16 cellular contexts compared by ENCODE assay signal in the genomic region with DNA sequence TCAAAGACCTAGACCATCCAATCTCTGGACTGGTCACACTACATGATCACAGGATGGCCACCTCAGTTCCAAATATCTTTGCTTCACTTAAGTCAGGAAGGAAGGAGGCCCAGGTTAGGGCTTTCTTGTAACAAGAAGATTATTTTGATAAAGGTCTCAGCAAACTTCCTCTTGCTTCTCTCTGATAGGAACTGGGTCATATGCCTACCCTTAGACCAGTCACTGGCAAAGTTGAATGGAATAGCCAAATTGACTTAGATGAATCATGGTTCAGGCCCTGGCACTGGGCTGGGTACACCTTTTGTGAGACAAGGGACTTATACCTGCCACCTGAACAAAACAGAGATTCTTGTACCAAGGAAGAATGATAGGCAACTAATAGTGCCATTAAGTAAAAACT.
"Had no signal": no experiment of that assay in that cellular context is flagged by ENCODE, and none has a peak within 500 bp of the region (broad histone marks: within the 10 kb centered on the region; RNA-seq: fewer than 3 reads in every experiment).

No MANE protein-coding gene starts in this region.

- H3K9me3 Mint-ChIP-seq: naive B cell, WTC11 had no signal

- H3K36me3 Mint-ChIP-seq: activated CD8-positive, alpha-beta memory T cell treated with anti-CD3 and anti-CD28 coated beads, Interleukin-2, amount 10 ng/mL, durations not matched to agents 7 days and 5 days; activated naive CD8-positive, alpha-beta T cell; naive B cell; WTC11 had no signal

- H3K27ac ChIP-seq: breast epithelium, dorsolateral prefrontal cortex, esophagus muscularis mucosa, lower lobe of right lung had no signal

- H3K4me1 ChIP-seq: breast epithelium had no signal

- H3K27me3 ChIP-seq: breast epithelium, esophagus muscularis mucosa, stomach had no signal

- H3K27me3 Mint-ChIP-seq: activated naive CD8-positive, alpha-beta T cell; naive B cell had no signal

- H3K4me3 ChIP-seq: breast epithelium, dorsolateral prefrontal cortex, esophagus muscularis mucosa, lower lobe of right lung, stomach had no signal

- H3K36me3 ChIP-seq: breast epithelium, lower lobe of right lung, stomach had no signal

- H3K27ac Mint-ChIP-seq: activated CD8-positive, alpha-beta memory T cell treated with anti-CD3 and anti-CD28 coated beads, Interleukin-2, amount 10 ng/mL, durations not matched to agents 7 days and 5 days; activated naive CD8-positive, alpha-beta T cell; naive B cell; WTC11 had no signal

- H3K4me3 Mint-ChIP-seq: activated CD8-positive, alpha-beta memory T cell treated with anti-CD3 and anti-CD28 coated beads, Interleukin-2, amount 10 ng/mL, durations not matched to agents 7 days and 5 days; activated naive CD8-positive, alpha-beta T cell; WTC11 had no signal

- H3K9me3 ChIP-seq: breast epithelium, esophagus muscularis mucosa, lower lobe of right lung, stomach had no signal

- DNase-seq: activated CD4-positive, alpha-beta T cell treated with anti-CD3 and anti-CD28 coated beads, Interleukin-2, amount 50 U/mL, for 1 hour; activated CD8-positive, alpha-beta memory T cell treated with anti-CD3 and anti-CD28 coated beads, Interleukin-2, amount 10 ng/mL, durations not matched to agents 7 days and 5 days; activated T-cell treated with anti-CD3 and anti-CD28 coated beads, Interleukin-2, amount 50 U/mL, for 48 hours; aorta; dorsolateral prefrontal cortex; left cardiac atrium; lower lobe of right lung; naive B cell; stimulated activated CD4-positive, alpha-beta T cell treated with anti-CD3 and anti-CD28 coated beads, Interleukin-15, amount 100 ng/mL, for 24 hours; stimulated activated CD4-positive, alpha-beta T cell treated with anti-CD3 and anti-CD28 coated beads, Interleukin-4, amount 100 ng/mL, for 4 hours; stomach; T1000 had no signal
